In genomic region chr6:142918339-142919042, GRCh38 we compare ENCODE assay signal across 16 cellular contexts. TPM values are rescaled to one million over a fixed set of nuclear protein-coding genes. Genes with fewer than 3 reads are reported as not detected.
DNase-seq lines count a peak whose midpoint lies in the region; ATAC-seq, FAIRE-seq and TF ChIP-seq lines count a peak whose summit lies in the region.
"Had no signal": no experiment of that assay in that cellular context is flagged by ENCODE, and none has a peak within 500 bp of the region (broad histone marks: within the 10 kb centered on the region; RNA-seq: fewer than 3 reads in every experiment).

No MANE protein-coding gene starts in this region.

- H3K9me3 ChIP-seq in heart left ventricle (no peaks in the 10 kb centered on the region), kidney (ENCODE audit: control insufficient read depth in 1 of 2, low read length in 2 of 2) (no peaks in the 10 kb centered on the region)

- H3K4me3 ChIP-seq in heart left ventricle = no peak overlapping the region
- H3K4me3 ChIP-seq in kidney (ENCODE audit: low read length in 2 of 2) = no peak overlapping the region

- DNase-seq in heart left ventricle (no peak), Right ventricle myocardium inferior (ENCODE audit: missing footprints) (no peak), kidney (no peak), mesothelial cell of epicardium (ENCODE audit: low spot score in 2 of 2, unreplicated experiment in 2 of 2) (no peak), HK-2 (ENCODE audit: unreplicated experiment) (no peak), mucosa of gallbladder (ENCODE audit: low spot score) (no peak), cortex of kidney (lab: John Stamatoyannopoulos, UW) (no peak)
- DNase-seq in activated CD8-positive, alpha-beta T cell treated with anti-CD3 and anti-CD28 coated beads, Interleukin-2, amount 10 ng/mL, durations not matched to agents 7 days and 5 days = no peak
- DNase-seq: effector CD4-positive, alpha-beta T cell; mesendoderm; NCI-H345; stimulated activated CD4-positive, alpha-beta T cell treated with anti-CD3 and anti-CD28 coated beads, Interleukin-2, amount 100 ng/mL, for 24 hours; stimulated activated CD8-positive, alpha-beta memory T cell treated with anti-CD3 and anti-CD28 coated beads, Interleukin-4, amount 100 ng/mL, for 48 hours; trophoblast cell had no signal

- peaks cover 56% of the 10 kb centered on the region for H3K4me1 Mint-ChIP-seq in activated CD8-positive, alpha-beta T cell treated with anti-CD3 and anti-CD28 coated beads, Interleukin-2, amount 10 ng/mL, durations not matched to agents 7 days and 5 days (ENCODE audit: low read depth)
- no peaks in the 10 kb centered on the region for H3K4me1 Mint-ChIP-seq in mesothelial cell of epicardium

- no peaks in the 10 kb centered on the region for H3K27me3 ChIP-seq in heart left ventricle

- FAIRE-seq in kidney (lab: Jason Lieb, UNC) = peak; percentile 21
- FAIRE-seq: GM12891 had no signal

- peaks cover 25% of the 10 kb centered on the region for H3K36me3 Mint-ChIP-seq in activated CD8-positive, alpha-beta T cell treated with anti-CD3 and anti-CD28 coated beads, Interleukin-2, amount 10 ng/mL, durations not matched to agents 7 days and 5 days (ENCODE audit: low read depth)
- H3K36me3 Mint-ChIP-seq in mesothelial cell of epicardium = no peaks in the 10 kb centered on the region

- peak in 3 of 4 donors; percentile 46 to 57 (median 48) for ATAC-seq in heart left ventricle
- no peak for ATAC-seq in Right ventricle myocardium inferior
- ATAC-seq in activated CD8-positive, alpha-beta T cell treated with anti-CD3 and anti-CD28 coated beads, Interleukin-2, amount 10 ng/mL, durations not matched to agents 7 days and 5 days = no peak

- H3K27ac Mint-ChIP-seq in activated CD8-positive, alpha-beta T cell treated with anti-CD3 and anti-CD28 coated beads, Interleukin-2, amount 10 ng/mL, durations not matched to agents 7 days and 5 days = peak overlapping the region; percentile 8
- no peak overlapping the region for H3K27ac Mint-ChIP-seq in mesothelial cell of epicardium
- H3K27ac Mint-ChIP-seq: B cell had no signal

- H3K27ac ChIP-seq in heart left ventricle (peak overlapping the region in 1 of 12 donors; percentile 16), kidney (ENCODE audit: low read depth in 2 of 2, low read length in 2 of 2) (no peak overlapping the region)

- CTCF ChIA-PET in activated CD8-positive, alpha-beta T cell treated with anti-CD3 and anti-CD28 coated beads, Interleukin-2, amount 10 ng/mL, durations not matched to agents 7 days and 5 days (lab: Charles Lee) = interaction anchor here (1.2 to 2.5 kb wide), 3 partner anchors 11 to 171 kb away, joined by 3 to 6 read pairs (median 3); no protein-coding TSS in a partner anchor

- 59 to 71% (median 63%) methylated on average over 9 of the region's 9 CpGs for WGBS in heart left ventricle, 4 donors

- H3K4me1 ChIP-seq in heart left ventricle = peaks cover 0 to 26% (median 9%) of the 10 kb centered on the region in 12 donors
- no peaks in the 10 kb centered on the region for H3K4me1 ChIP-seq in kidney (ENCODE audit: control insufficient read depth in 1 of 2, insufficient read depth in 1 of 2, low read depth in 1 of 2, low read length in 2 of 2)

- H3K4me3 Mint-ChIP-seq in activated CD8-positive, alpha-beta T cell treated with anti-CD3 and anti-CD28 coated beads, Interleukin-2, amount 10 ng/mL, durations not matched to agents 7 days and 5 days = no peak overlapping the region
- no peak overlapping the region for H3K4me3 Mint-ChIP-seq in mesothelial cell of epicardium
- H3K4me3 Mint-ChIP-seq: B cell had no signal

- POLR2A ChIA-PET in activated CD8-positive, alpha-beta T cell treated with anti-CD3 and anti-CD28 coated beads, Interleukin-2, amount 10 ng/mL, durations not matched to agents 7 days and 5 days (lab: Charles Lee) = interaction anchor here (1.0 to 3.1 kb wide), 5 partner anchors 8 to 61 kb away, joined by 3 to 9 read pairs (median 4); partner anchors contain the start of gene HIVEP2

- H3K27me3 Mint-ChIP-seq in activated CD8-positive, alpha-beta T cell treated with anti-CD3 and anti-CD28 coated beads, Interleukin-2, amount 10 ng/mL, durations not matched to agents 7 days and 5 days (ENCODE audit: low read depth) = no peaks in the 10 kb centered on the region
- no peaks in the 10 kb centered on the region for H3K27me3 Mint-ChIP-seq in mesothelial cell of epicardium (ENCODE audit: low read depth)
- H3K27me3 Mint-ChIP-seq: B cell had no signal

- H3K9me3 Mint-ChIP-seq in activated CD8-positive, alpha-beta T cell treated with anti-CD3 and anti-CD28 coated beads, Interleukin-2, amount 10 ng/mL, durations not matched to agents 7 days and 5 days (ENCODE audit: insufficient read depth) = no peaks in the 10 kb centered on the region
- peaks cover under 1% of the 10 kb centered on the region for H3K9me3 Mint-ChIP-seq in mesothelial cell of epicardium

- no peak overlapping the region for H3K9ac ChIP-seq in kidney (ENCODE audit: low read length in 2 of 2)

- H3K36me3 ChIP-seq in heart left ventricle (no peaks in the 10 kb centered on the region), kidney (ENCODE audit: control insufficient read depth in 1 of 2, insufficient read depth in 2 of 2, low read length in 2 of 2) (peaks cover 0 to 3% of the 10 kb centered on the region in 2 donors)

- TF ChIP-seq CTCF in heart left ventricle (IDR thresholded peaks at IDR 0.05) = no peak
- no peak for TF ChIP-seq CTCF in kidney (IDR thresholded peaks at IDR 0.05; ENCODE audit: borderline replicate concordance, extremely low read depth, insufficient read depth)
- no peak for TF ChIP-seq CTCF in mesothelial cell of epicardium (IDR thresholded peaks at IDR 0.05; ENCODE audit: unreplicated experiment)

- intact Hi-C loops in heart left ventricle (cut with DNase I) (no loop called here), Right ventricle myocardium inferior (cut with DNase I) (no loop called here), kidney (cut with DNase I) (no loop called here)

- TF ChIP-seq POLR2A in heart left ventricle (IDR thresholded peaks at IDR 0.05) = no peak

RNA-seq across cellular contexts. Expression of gene HIVEP2, which starts 26.5 kb away (rescaled TPM):
- total RNA-seq in heart left ventricle = 10 to 100 TPM; 11.6 to 31.2 (median 20.6) TPM
- 1 to 10 TPM; 2.7 to 6.3 TPM for polyA plus RNA-seq in heart left ventricle
- total RNA-seq in Right ventricle myocardium inferior = 12.6 TPM
- total RNA-seq in activated CD8-positive, alpha-beta T cell treated with anti-CD3 and anti-CD28 coated beads, Interleukin-2, amount 10 ng/mL, durations not matched to agents 7 days and 5 days = 10 to 100 TPM; 22.8 to 23.1 TPM
- 26.0 TPM for total RNA-seq in kidney
- polyA plus RNA-seq in kidney (ENCODE audit: insufficient read depth, low read depth, low replicate concordance) = 2.4 TPM
- total RNA-seq in mesothelial cell of epicardium = 15.2 to 20.4 TPM (median 16.9 TPM) in 3 replicates
- 16.5 TPM for total RNA-seq in mucosa of gallbladder

Comparison
In these comparisons a context has a peak if more than half of its experiments do, and no peak if none do; other contexts are left out.
1. ATAC-seq: peak in heart left ventricle (3 of 4); none in Right ventricle myocardium inferior (single experiment) and activated CD8-positive, alpha-beta T cell treated with anti-CD3 and anti-CD28 coated beads, Interleukin-2, amount 10 ng/mL, durations not matched to agents 7 days and 5 days (single experiment).